ENCODE assay signal across 10 cellular contexts in genomic region chr7:116426428-116427156, GRCh38.
DNase-seq lines count a peak whose midpoint lies in the region; ATAC-seq and TF ChIP-seq lines count a peak whose summit lies in the region.
"Had no signal": no experiment of that assay in that cellular context is flagged by ENCODE, and none has a peak within 500 bp of the region (broad histone marks: within the 10 kb centered on the region; RNA-seq: fewer than 3 reads in every experiment).

No MANE protein-coding gene starts in this region.

- H3K36me3 ChIP-seq in NT2/D1 (ENCODE audit: insufficient read depth, insufficient read length, low read length) = no peaks in the 10 kb centered on the region
- no peaks in the 10 kb centered on the region for H3K36me3 ChIP-seq in osteoblast (ENCODE audit: insufficient read depth, low read length)

- no peak for TF ChIP-seq CTCF in osteoblast (IDR thresholded peaks at IDR 0.05; ENCODE audit: extremely low read depth, low read depth, low read length)

- no peak overlapping the region for H3K9ac ChIP-seq in NT2/D1 (ENCODE audit: insufficient read length, low read depth)

- peak overlapping the region; percentile 2 for H3K4me2 ChIP-seq in osteoblast (ENCODE audit: insufficient read depth, low read length)

- H3K4me1 ChIP-seq in NT2/D1 (ENCODE audit: insufficient read depth, insufficient read length) = no peaks in the 10 kb centered on the region
- peaks cover 27% of the 10 kb centered on the region for H3K4me1 ChIP-seq in osteoblast (ENCODE audit: insufficient read depth, low read length)

- H3K4me3 ChIP-seq in NT2/D1 (ENCODE audit: insufficient read length, low read depth) (no peak overlapping the region), osteoblast (ENCODE audit: insufficient read depth, low read length) (no peak overlapping the region)

- H2AFZ ChIP-seq in osteoblast (ENCODE audit: low read length) = no peak overlapping the region

- H3K27ac ChIP-seq in epithelial cell of prostate (peak overlapping the region; percentile 49), osteoblast (ENCODE audit: low read depth, low read length) (peak overlapping the region; percentile 54)

- no peaks in the 10 kb centered on the region for H3K27me3 ChIP-seq in NT2/D1 (ENCODE audit: insufficient read depth, insufficient read length)
- no peaks in the 10 kb centered on the region for H3K27me3 ChIP-seq in osteoblast (ENCODE audit: insufficient read depth, low read length)

- H3K79me2 ChIP-seq in osteoblast (ENCODE audit: insufficient read depth, low read length) = no peaks in the 10 kb centered on the region

- peak; percentile 92 for DNase-seq in Daoy (ENCODE audit: low read depth)
- DNase-seq in NT2/D1 (ENCODE audit: low read depth, low spot score) = peak; percentile 11
- peak; percentile 48 for DNase-seq in epithelial cell of prostate (ENCODE audit: low read depth, low spot score)
- DNase-seq in osteoblast (ENCODE audit: insufficient read length, low spot score, missing footprints) = peak; percentile 44
- DNase-seq in anterior cingulate cortex (lab: John Stamatoyannopoulos, UW) = no peak
- DNase-seq in GOT3 (lab: John Stamatoyannopoulos, UW) = no peak
- DNase-seq: NCI-H1092 treated with DMSO at 0.1 percent for 48 hours, T-helper 17 cell had no signal

- H4K20me1 ChIP-seq in osteoblast (ENCODE audit: insufficient read depth, low read length) = no peaks in the 10 kb centered on the region

- ATAC-seq in HG03432 (IDR thresholded peaks at IDR 0.05; ENCODE audit: unreplicated experiment) (no peak), HG03095 (IDR thresholded peaks at IDR 0.05; ENCODE audit: unreplicated experiment) (no peak)
- ATAC-seq: T-helper 17 cell had no signal

- no peaks in the 10 kb centered on the region for H3K9me3 ChIP-seq in NT2/D1 (ENCODE audit: insufficient read depth, low read length)
- no peaks in the 10 kb centered on the region for H3K9me3 ChIP-seq in osteoblast (ENCODE audit: low read depth, low read length)

Comparison
In these comparisons a context has a peak if more than half of its experiments do, and no peak if none do; other contexts are left out.
1. DNase-seq: peak in Daoy (single experiment), NT2/D1 (single experiment), epithelial cell of prostate (single experiment) and osteoblast (single experiment); none in anterior cingulate cortex (0 of 58) and GOT3 (single experiment).